Comparison of ENCODE assay signal across 8 cellular contexts in genomic region chr1:161098161-161099068, GRCh38. TPM values are rescaled to one million over a fixed set of nuclear protein-coding genes. Genes with fewer than 3 reads are reported as not detected.
DNase-seq lines count a peak whose midpoint lies in the region; ATAC-seq and TF ChIP-seq lines count a peak whose summit lies in the region.

TSS of gene KLHDC9 (plus strand) at chr1:161098361. CDS start at chr1:161098536, 175 bp downstream.

- TF ChIP-seq POLR2A in gastrocnemius medialis (IDR thresholded peaks at IDR 0.05) = no peak

- H3K27ac Mint-ChIP-seq in brain = peak within 1 kb of the TSS; percentile 54 to 97 (median 81)

- DNase-seq in DMS79 (lab: John Stamatoyannopoulos, UW) (peak; percentile 82), LNCaP clone FGC (ENCODE audit: low read depth) (peak; percentile 85), T-helper 2 cell (peak; percentile 38 to 91 (median 57)), gastrocnemius medialis (peak; percentile 28 to 68), SIG-M5 (lab: John Stamatoyannopoulos, UW) (no peak)

- in situ Hi-C loops in gastrocnemius medialis (cut with MboI; ENCODE audit: low sequenced_read_pairs in 4 of 4) = loop anchor here in 2 of 4 donors (10.0 kb wide), 1 partner anchor 104 kb away; no protein-coding TSS in a partner anchor

- H3K27me3 Mint-ChIP-seq in brain = peaks cover 26% of the 10 kb centered on the region

- H3K36me3 Mint-ChIP-seq in brain = peaks cover 24% of the 10 kb centered on the region

- H3K9me3 Mint-ChIP-seq in brain = peaks cover 0 to 6% (median 0%) of the 10 kb centered on the region in 5 experiments

- TF ChIP-seq CTCF in LNCaP clone FGC (IDR thresholded peaks at IDR 0.05; ENCODE audit: control insufficient read depth, extremely low read depth, insufficient read depth) = 0 out of 2 replicates have a peak, but pooled peaks have one; percentile 4
- TF ChIP-seq CTCF in brain (conservative IDR thresholded peaks at IDR 0.05) = no peak
- no peak for TF ChIP-seq CTCF in gastrocnemius medialis (IDR thresholded peaks at IDR 0.05 in 4 of 5, conservative IDR thresholded peaks at IDR 0.05 in 1 of 5)

- H3K36me3 ChIP-seq in gastrocnemius medialis = peaks cover 0 to 28% of the 10 kb centered on the region in 2 donors

- H3K27ac ChIP-seq in gastrocnemius medialis = peak within 1 kb of the TSS; percentile 62 to 74 (median 68)

- H3K27me3 ChIP-seq in gastrocnemius medialis = no peaks in the 10 kb centered on the region

- H3K9me3 ChIP-seq in gastrocnemius medialis = no peaks in the 10 kb centered on the region

- H3K4me1 Mint-ChIP-seq in brain = peaks cover 27% of the 10 kb centered on the region

- H3K4me3 ChIP-seq in LNCaP clone FGC (ENCODE audit: low read depth, low read length) = peak within 1 kb of the TSS; percentile 93
- H3K4me3 ChIP-seq in iPS-11a (ENCODE audit: low read depth, low read length) = peak within 1 kb of the TSS; percentile 79
- peak within 1 kb of the TSS; percentile 62 to 80 (median 66) for H3K4me3 ChIP-seq in gastrocnemius medialis

- peak within 1 kb of the TSS; percentile 88 to 94 (median 90) for H3K4me3 Mint-ChIP-seq in brain

- ATAC-seq in GM21619 (IDR thresholded peaks at IDR 0.05; ENCODE audit: unreplicated experiment) = peak; percentile 70
- ATAC-seq in gastrocnemius medialis = peak; percentile 70 to 84

- peaks cover 5 to 19% of the 10 kb centered on the region in 2 donors for H3K4me1 ChIP-seq in gastrocnemius medialis

- intact Hi-C loops in gastrocnemius medialis (cut with DNase I; ENCODE audit: low total_unique reads) = loop anchor here (10.0 kb wide), 1 partner anchor 264 kb away; no protein-coding TSS in a partner anchor

RNA-seq across cellular contexts. Expression of gene KLHDC9, which starts in this region (rescaled TPM):
- polyA plus RNA-seq in brain (ENCODE audit: insufficient read depth, low read depth, low replicate concordance) = 27.7 TPM
- total RNA-seq in gastrocnemius medialis = 1 to 10 TPM in 2 of 4 donors, under 1 TPM in 2; 0.89 to 2.4 (median 1.3) TPM
